In the genomic region with DNA sequence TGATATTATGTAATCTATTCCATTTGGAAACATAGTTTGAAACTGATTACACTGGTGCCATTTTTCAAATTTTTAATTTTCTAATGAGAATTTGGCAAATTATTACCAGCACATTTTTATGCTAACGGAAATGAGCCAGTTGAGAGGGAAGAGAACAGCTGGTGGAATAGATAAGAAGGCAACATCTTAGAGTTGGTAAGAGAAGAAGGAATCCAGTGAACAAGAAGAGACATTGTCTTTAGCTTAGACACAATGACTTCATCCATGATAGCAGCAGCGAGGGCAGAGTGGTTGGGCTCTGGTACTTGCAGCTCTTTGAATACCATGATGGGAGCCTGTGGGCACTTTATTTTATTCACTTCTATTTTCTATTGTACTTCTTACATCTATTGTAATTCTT, we compare ENCODE assay signal across 1 cellular context.
TF ChIP-seq lines count a peak whose summit lies in the region.

No MANE protein-coding gene starts in this region.

TF ChIP-seq in IMR-90, 13 proteins besides CTCF, POLR2A, EP300 and RAD21 (continued from another document):
- TF ChIP-seq USF2 (IDR thresholded peaks at IDR 0.05; ENCODE audit: low read depth, low read length), result no peak
- no peak for TF ChIP-seq SMC3 (IDR thresholded peaks at IDR 0.05; ENCODE audit: low read depth, low read length)
- TF ChIP-seq CEBPB (IDR thresholded peaks at IDR 0.05; ENCODE audit: low read depth, low read length), result peak; percentile 38; the same call in 1 of the 2 replicates
- peak; percentile 45; the same call in 1 of the 2 replicates for TF ChIP-seq FOS (IDR thresholded peaks at IDR 0.05; ENCODE audit: low read depth, low read length)
- TF ChIP-seq MAFK (IDR thresholded peaks at IDR 0.05; ENCODE audit: low read depth, low read length), result no peak
